Comparison of ENCODE assay signal across 2 cellular contexts in the genomic region with DNA sequence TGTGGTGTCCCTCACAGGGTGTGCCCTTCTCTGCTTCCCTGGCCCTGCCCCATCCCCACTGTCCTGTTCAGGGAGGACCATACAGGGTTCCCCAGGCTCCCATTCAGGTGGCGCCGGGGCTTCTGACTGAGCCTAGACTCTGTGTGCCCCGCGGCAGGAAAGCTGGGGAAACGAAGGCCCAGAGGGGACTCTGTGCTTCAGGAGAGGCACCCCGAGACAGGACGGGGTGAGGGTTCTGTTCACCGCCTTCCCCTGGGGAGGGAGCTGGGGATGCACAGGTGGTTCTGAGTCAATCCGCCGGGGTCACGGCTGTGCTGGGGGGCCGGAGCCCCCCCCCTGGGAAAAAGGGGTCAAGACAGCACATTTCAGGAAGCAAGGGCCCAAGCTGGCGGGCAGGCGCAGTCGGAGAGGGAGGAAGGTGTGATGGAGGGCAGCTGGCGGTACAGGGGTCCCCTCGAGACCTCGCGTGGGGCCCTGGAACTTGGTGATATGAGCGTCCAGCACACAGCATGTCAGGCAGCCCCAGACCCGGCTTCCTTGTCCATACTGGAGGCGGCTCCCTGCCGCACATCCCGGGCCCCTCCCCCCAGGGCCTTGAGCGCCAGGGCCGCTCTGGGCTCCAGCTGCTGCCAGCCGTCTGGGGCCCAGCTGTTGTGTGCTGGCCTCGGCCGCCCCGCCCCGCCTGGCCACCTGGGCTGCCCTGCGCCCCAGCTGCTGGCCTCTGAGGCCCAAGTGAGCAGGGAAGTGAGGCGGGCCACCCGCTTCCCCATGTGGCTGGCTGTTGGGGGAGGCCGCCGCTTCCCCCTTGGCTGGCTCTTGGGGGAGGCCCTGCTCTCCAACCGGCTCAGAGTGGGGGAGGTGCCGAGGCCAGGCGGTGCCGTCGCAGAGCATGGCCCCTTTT.
TF ChIP-seq lines count a peak whose summit lies in the region.

No MANE protein-coding gene starts in this region.

TF ChIP-seq in WTC11, 78 proteins besides CTCF, POLR2A, EP300 and RAD21 (continued from another document and continues in another):
- TF ChIP-seq EMX1 (CRISPR knock-in tag; IDR thresholded peaks at IDR 0.05): no peak
- TF ChIP-seq ZNF281 (CRISPR knock-in tag; IDR thresholded peaks at IDR 0.05): 0 out of 2 replicates have a peak, but pooled peaks have one; percentile 62
- TF ChIP-seq, protein P1, sequence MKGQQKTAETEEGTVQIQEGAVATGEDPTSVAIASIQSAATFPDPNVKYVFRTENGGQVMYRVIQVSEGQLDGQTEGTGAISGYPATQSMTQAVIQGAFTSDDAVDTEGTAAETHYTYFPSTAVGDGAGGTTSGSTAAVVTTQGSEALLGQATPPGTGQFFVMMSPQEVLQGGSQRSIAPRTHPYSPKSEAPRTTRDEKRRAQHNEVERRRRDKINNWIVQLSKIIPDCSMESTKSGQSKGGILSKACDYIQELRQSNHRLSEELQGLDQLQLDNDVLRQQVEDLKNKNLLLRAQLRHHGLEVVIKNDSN (CRISPR knock-in tag; IDR thresholded peaks at IDR 0.05): no peak
- TF ChIP-seq NFE2L1 (CRISPR knock-in tag; IDR thresholded peaks at IDR 0.05): no peak
- TF ChIP-seq RORB (CRISPR knock-in tag; IDR thresholded peaks at IDR 0.05): no peak
- TF ChIP-seq, protein P2, sequence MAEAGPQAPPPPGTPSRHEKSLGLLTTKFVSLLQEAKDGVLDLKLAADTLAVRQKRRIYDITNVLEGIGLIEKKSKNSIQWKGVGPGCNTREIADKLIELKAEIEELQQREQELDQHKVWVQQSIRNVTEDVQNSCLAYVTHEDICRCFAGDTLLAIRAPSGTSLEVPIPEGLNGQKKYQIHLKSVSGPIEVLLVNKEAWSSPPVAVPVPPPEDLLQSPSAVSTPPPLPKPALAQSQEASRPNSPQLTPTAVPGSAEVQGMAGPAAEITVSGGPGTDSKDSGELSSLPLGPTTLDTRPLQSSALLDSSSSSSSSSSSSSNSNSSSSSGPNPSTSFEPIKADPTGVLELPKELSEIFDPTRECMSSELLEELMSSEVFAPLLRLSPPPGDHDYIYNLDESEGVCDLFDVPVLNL (CRISPR knock-in tag; IDR thresholded peaks at IDR 0.05; ENCODE audit: borderline replicate concordance, low read depth): no peak
- TF ChIP-seq ATF3 (CRISPR knock-in tag; conservative IDR thresholded peaks at IDR 0.05): no peak
- TF ChIP-seq TEAD4 (CRISPR knock-in tag; IDR thresholded peaks at IDR 0.05): no peak
- no peak for TF ChIP-seq TCF7 (CRISPR knock-in tag; IDR thresholded peaks at IDR 0.05; ENCODE audit: low read depth)
- TF ChIP-seq KAT7 (CRISPR knock-in tag; IDR thresholded peaks at IDR 0.05; ENCODE audit: borderline replicate concordance): no peak
- no peak for TF ChIP-seq PRRX2 (CRISPR knock-in tag; IDR thresholded peaks at IDR 0.05)
- no peak for TF ChIP-seq MAX (CRISPR knock-in tag; IDR thresholded peaks at IDR 0.05)
- TF ChIP-seq E2F5 (CRISPR knock-in tag; IDR thresholded peaks at IDR 0.05): no peak
- TF ChIP-seq ZNF671 (CRISPR knock-in tag; IDR thresholded peaks at IDR 0.05): no peak
- TF ChIP-seq ZNF121 (CRISPR knock-in tag; IDR thresholded peaks at IDR 0.05): no peak
- TF ChIP-seq ERG (CRISPR knock-in tag; IDR thresholded peaks at IDR 0.05): no peak

TF ChIP-seq in HepG2, 621 proteins besides CTCF, POLR2A, EP300 and RAD21 (continued from another document and continues in another):
- TF ChIP-seq THRA (CRISPR knock-in tag; IDR thresholded peaks at IDR 0.05; ENCODE audit: borderline replicate concordance) (peak; percentile 97), MTA1 (CRISPR knock-in tag; IDR thresholded peaks at IDR 0.05; ENCODE audit: borderline replicate concordance) (peak; percentile 89), TCF7L2 (IDR thresholded peaks at IDR 0.05; ENCODE audit: low read depth, low read length) (no peak), ARNTL (CRISPR knock-in tag; IDR thresholded peaks at IDR 0.05) (peak; percentile 90), ATF3 (CRISPR knock-in tag; IDR thresholded peaks at IDR 0.05) (peak; percentile 69; the same call in 1 of the 2 replicates), ZBTB7A (CRISPR knock-in tag; IDR thresholded peaks at IDR 0.05) (peak; percentile 35; the same call in 1 of the 2 replicates), GLI4 (CRISPR knock-in tag; IDR thresholded peaks at IDR 0.05; ENCODE audit: borderline replicate concordance) (0 out of 2 replicates have a peak, but pooled peaks have one; percentile 33), HNF4G (IDR thresholded peaks at IDR 0.05; ENCODE audit: borderline replicate concordance, low read depth, low read length) (peak; percentile 65; the same call in 1 of the 2 replicates), HNF4G (CRISPR knock-in tag; IDR thresholded peaks at IDR 0.05; ENCODE audit: borderline replicate concordance, low read depth) (no peak; the same call in 1 of the 2 replicates), ZFP41 (CRISPR knock-in tag; IDR thresholded peaks at IDR 0.05; ENCODE audit: borderline replicate concordance) (0 out of 2 replicates have a peak, but pooled peaks have one; percentile 69), PHF5A (CRISPR knock-in tag; IDR thresholded peaks at IDR 0.05; ENCODE audit: low read depth, unreplicated experiment) (peak; percentile 95), NFKBIZ (CRISPR knock-in tag; IDR thresholded peaks at IDR 0.05) (0 out of 2 replicates have a peak, but pooled peaks have one; percentile 56), ZNF441 (CRISPR knock-in tag; IDR thresholded peaks at IDR 0.05; ENCODE audit: borderline replicate concordance) (no peak; the same call in 1 of the 2 replicates), KLF16 (CRISPR knock-in tag; IDR thresholded peaks at IDR 0.05) (peak; percentile 83 to 88; a peak in 3 of 4 replicates), XRCC5 (optimal IDR thresholded peaks at IDR 0.05; ENCODE audit: low read length) (peak; percentile 48), DNMT3B (CRISPR knock-in tag; conservative IDR thresholded peaks at IDR 0.05) (no peak), KDM5B (CRISPR knock-in tag; IDR thresholded peaks at IDR 0.05; ENCODE audit: borderline replicate concordance) (peak; percentile 78; the same call in 1 of the 2 replicates), NFATC3 (CRISPR knock-in tag; IDR thresholded peaks at IDR 0.05) (0 out of 2 replicates have a peak, but pooled peaks have one; percentile 81), PPARG (CRISPR knock-in tag; conservative IDR thresholded peaks at IDR 0.05) (peak; percentile 79), AGO1 (IDR thresholded peaks at IDR 0.05; ENCODE audit: low read depth, low read length, poor library complexity, severe bottlenecking) (peak; percentile 91), HOXA3 (CRISPR knock-in tag; IDR thresholded peaks at IDR 0.05) (peak; percentile 95)
- TF ChIP-seq, protein P3, sequence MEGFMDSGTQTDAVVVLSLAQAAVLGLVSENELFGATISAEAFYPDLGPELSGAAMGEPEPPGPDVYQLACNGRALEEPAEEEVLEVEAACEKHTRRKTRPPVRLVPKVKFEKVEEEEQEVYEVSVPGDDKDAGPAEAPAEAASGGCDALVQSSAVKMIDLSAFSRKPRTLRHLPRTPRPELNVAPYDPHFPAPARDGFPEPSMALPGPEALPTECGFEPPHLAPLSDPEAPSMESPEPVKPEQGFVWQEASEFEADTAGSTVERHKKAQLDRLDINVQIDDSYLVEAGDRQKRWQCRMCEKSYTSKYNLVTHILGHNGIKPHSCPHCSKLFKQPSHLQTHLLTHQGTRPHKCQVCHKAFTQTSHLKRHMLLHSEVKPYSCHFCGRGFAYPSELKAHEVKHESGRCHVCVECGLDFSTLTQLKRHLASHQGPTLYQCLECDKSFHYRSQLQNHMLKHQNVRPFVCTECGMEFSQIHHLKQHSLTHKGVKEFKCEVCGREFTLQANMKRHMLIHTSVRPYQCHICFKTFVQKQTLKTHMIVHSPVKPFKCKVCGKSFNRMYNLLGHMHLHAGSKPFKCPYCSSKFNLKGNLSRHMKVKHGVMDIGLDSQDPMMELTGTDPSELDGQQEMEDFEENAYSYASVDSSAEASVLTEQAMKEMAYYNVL (CRISPR knock-in tag; IDR thresholded peaks at IDR 0.05; ENCODE audit: borderline replicate concordance): no peak
- TF ChIP-seq, protein P4, sequence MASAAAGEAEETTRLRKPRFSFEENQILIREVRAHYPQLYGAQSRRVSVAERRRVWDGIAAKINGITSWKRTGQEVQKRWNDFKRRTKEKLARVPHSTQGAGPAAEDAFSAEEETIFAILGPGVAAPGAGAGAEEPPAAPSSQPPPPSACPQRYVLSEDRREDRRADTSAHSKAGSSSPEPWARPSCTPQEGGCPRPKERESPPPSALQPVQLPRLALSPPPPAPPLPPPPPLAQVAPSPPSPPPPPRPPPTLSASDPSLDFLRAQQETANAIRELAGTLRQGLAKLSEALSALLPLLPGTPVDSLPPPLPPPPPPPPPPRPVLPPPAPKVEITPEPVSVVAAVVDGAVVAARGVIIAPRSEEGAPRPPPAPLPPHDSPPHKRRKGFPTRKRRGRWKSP (CRISPR knock-in tag; IDR thresholded peaks at IDR 0.05): peak; percentile 81; the same call in 1 of the 2 replicates
- TF ChIP-seq, protein P5, sequence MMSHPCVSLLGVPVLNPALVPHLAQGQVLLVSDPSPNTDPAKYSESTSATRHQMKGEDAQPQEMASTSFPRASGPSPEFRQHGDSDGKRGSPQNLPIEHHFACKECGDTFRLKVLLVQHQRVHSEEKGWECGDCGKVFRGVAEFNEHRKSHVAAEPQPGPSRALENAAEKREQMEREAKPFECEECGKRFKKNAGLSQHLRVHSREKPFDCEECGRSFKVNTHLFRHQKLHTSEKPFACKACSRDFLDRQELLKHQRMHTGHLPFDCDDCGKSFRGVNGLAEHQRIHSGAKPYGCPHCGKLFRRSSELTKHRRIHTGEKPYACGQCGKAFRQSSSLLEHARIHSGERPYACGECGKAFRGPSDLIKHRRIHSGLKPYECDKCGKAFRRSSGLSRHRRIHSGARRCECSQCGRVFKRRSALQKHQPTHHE (CRISPR knock-in tag; IDR thresholded peaks at IDR 0.05; ENCODE audit: borderline replicate concordance): peak; percentile 34; the same call in 1 of the 2 replicates
- TF ChIP-seq, protein P6, sequence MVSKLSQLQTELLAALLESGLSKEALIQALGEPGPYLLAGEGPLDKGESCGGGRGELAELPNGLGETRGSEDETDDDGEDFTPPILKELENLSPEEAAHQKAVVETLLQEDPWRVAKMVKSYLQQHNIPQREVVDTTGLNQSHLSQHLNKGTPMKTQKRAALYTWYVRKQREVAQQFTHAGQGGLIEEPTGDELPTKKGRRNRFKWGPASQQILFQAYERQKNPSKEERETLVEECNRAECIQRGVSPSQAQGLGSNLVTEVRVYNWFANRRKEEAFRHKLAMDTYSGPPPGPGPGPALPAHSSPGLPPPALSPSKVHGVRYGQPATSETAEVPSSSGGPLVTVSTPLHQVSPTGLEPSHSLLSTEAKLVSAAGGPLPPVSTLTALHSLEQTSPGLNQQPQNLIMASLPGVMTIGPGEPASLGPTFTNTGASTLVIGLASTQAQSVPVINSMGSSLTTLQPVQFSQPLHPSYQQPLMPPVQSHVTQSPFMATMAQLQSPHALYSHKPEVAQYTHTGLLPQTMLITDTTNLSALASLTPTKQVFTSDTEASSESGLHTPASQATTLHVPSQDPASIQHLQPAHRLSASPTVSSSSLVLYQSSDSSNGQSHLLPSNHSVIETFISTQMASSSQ (IDR thresholded peaks at IDR 0.05; ENCODE audit: low read depth): no peak
- TF ChIP-seq, protein P6 (CRISPR knock-in tag; IDR thresholded peaks at IDR 0.05; ENCODE audit: borderline replicate concordance): peak; percentile 93
